ENCODE assay signal across 16 cellular contexts in the genomic region with DNA sequence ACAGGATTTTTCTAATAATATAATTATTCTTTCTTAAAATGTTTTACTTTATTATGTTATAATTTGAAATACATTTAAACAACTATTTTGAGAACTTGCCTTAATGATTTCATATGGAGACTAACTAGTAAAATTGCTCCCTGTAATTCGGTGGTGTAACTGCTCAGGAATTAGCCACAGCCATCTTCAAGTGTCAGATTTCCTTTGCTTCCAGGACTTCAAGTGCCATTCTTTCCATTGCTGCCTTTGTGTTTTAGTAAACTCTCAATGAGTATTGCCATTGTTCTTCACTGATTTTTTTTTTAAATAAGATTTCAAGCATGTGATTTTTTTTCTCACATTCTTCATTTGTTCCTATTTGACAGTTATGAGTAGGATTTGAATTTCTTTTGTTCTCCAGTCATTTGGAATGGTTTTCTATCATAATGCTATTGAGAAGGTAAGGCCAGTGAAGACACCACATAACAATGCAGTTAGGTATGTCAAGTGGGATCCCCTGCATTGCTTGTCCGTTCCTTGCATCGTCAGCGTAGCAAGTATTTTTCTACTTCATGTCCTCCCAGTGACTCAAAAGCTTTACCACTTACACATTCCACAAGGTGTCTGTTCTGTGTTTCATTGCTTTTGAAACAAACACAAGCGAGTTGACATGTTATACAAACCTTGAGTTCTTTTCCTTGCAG.
DNase-seq lines count a peak whose midpoint lies in the region; ATAC-seq, FAIRE-seq and TF ChIP-seq lines count a peak whose summit lies in the region.
"Had no signal": no experiment of that assay in that cellular context is flagged by ENCODE, and none has a peak within 500 bp of the region (broad histone marks: within the 10 kb centered on the region; RNA-seq: fewer than 3 reads in every experiment).

No MANE protein-coding gene starts in this region.

- H2BK12ac ChIP-seq in H1 (ENCODE audit: low read depth, low read length) (no peak overlapping the region), mesenchymal stem cell (ENCODE audit: low read length in 2 of 2) (no peak overlapping the region)

- no peaks in the 10 kb centered on the region for H4K20me1 ChIP-seq in H1 (replicated peaks in 1 of 2; ENCODE audit: control insufficient read depth in 1 of 2, insufficient read depth in 2 of 2, low read length in 2 of 2)

- H3K18ac ChIP-seq in H1 (ENCODE audit: extremely low read depth, low read length) (no peak overlapping the region), mesenchymal stem cell (ENCODE audit: low read depth in 1 of 2, low read length in 2 of 2) (no peak overlapping the region)

- TF ChIP-seq CTCF in cardiac muscle cell (IDR thresholded peaks at IDR 0.05; ENCODE audit: low read depth, low read length) (no peak), left ventricle myocardium inferior (IDR thresholded peaks at IDR 0.05; ENCODE audit: borderline replicate concordance) (no peak), H1 (IDR thresholded peaks at IDR 0.05; ENCODE audit: control extremely low read depth in 1 of 3, insufficient read depth in 1 of 3, low read depth in 1 of 3, low read length in 3 of 3) (no peak), colonic mucosa (IDR thresholded peaks at IDR 0.05) (no peak)

- H3K9ac ChIP-seq in H1 (replicated peaks in 1 of 4; ENCODE audit: extremely low read depth in 1 of 4, low read depth in 3 of 4, low read length in 3 of 4) (no peak overlapping the region), mesenchymal stem cell (ENCODE audit: low read length) (no peak overlapping the region), colonic mucosa (ENCODE audit: low read depth in 2 of 2, low read length in 2 of 2) (no peak overlapping the region)

- H3K27me3 ChIP-seq in cardiac muscle cell = no peaks in the 10 kb centered on the region
- H3K27me3 ChIP-seq in left ventricle myocardium inferior (ENCODE audit: low read depth) = no peaks in the 10 kb centered on the region
- H3K27me3 ChIP-seq in H1 (replicated peaks in 1 of 4; ENCODE audit: control insufficient read depth in 3 of 4, extremely low read depth in 1 of 4, insufficient read depth in 3 of 4, low read length in 3 of 4) = no peaks in the 10 kb centered on the region
- H3K27me3 ChIP-seq in mesenchymal stem cell (ENCODE audit: control insufficient read depth in 1 of 2, insufficient read depth in 1 of 2, low read length in 2 of 2) = no peaks in the 10 kb centered on the region
- H3K27me3 ChIP-seq in colonic mucosa = no peaks in the 10 kb centered on the region
- H3K27me3 ChIP-seq: foreskin keratinocyte had no signal

- FAIRE-seq in H1 (lab: Jason Lieb, UNC) = peak; percentile 32
- no peak for FAIRE-seq in RCC 7860 (lab: Jason Lieb, UNC)
- FAIRE-seq: colon, K562 had no signal

- no peak for TF ChIP-seq POLR2A in H1 (IDR thresholded peaks at IDR 0.05; ENCODE audit: control extremely low read depth in 1 of 2, low read depth in 2 of 2, low read length in 2 of 2)

- peaks cover 34% of the 10 kb centered on the region for H3K36me3 ChIP-seq in cardiac muscle cell
- peaks cover 80% of the 10 kb centered on the region for H3K36me3 ChIP-seq in left ventricle myocardium inferior
- H3K36me3 ChIP-seq in H1 (ENCODE audit: control insufficient read depth in 2 of 4, insufficient read depth in 4 of 4, low read length in 3 of 4) = no peaks in the 10 kb centered on the region
- peaks cover 5 to 70% of the 10 kb centered on the region in 2 experiments for H3K36me3 ChIP-seq in mesenchymal stem cell (ENCODE audit: control insufficient read depth in 1 of 2, insufficient read depth in 2 of 2, low read depth in 1 of 2, low read length in 2 of 2)
- H3K36me3 ChIP-seq in colonic mucosa = peaks cover 6% of the 10 kb centered on the region

- no peak for TF ChIP-seq EP300 in H1 (IDR thresholded peaks at IDR 0.05; ENCODE audit: borderline replicate concordance in 1 of 2, low read depth in 2 of 2, low read length in 2 of 2)

- no peak overlapping the region for H3K4ac ChIP-seq in H1 (replicated peaks; ENCODE audit: insufficient read length, low read depth, low read length)
- H3K4ac ChIP-seq in mesenchymal stem cell (ENCODE audit: low read depth in 1 of 2, low read length in 2 of 2) = no peak overlapping the region

- no peak overlapping the region for H2AK5ac ChIP-seq in H1 (ENCODE audit: low read depth, low read length)
- H2AK5ac ChIP-seq in mesenchymal stem cell (ENCODE audit: low read length, severe bottlenecking) = no peak overlapping the region

- no peak for ATAC-seq in GM19023 (IDR thresholded peaks at IDR 0.05; ENCODE audit: unreplicated experiment)
- ATAC-seq: foreskin keratinocyte, K562 had no signal

- no peaks in the 10 kb centered on the region for H3K23me2 ChIP-seq in H1 (ENCODE audit: low read depth, low read length)

- no peak overlapping the region for H4K8ac ChIP-seq in H1 (ENCODE audit: extremely low read depth, insufficient read depth, low read length)
- H4K8ac ChIP-seq in mesenchymal stem cell (ENCODE audit: low read length) = no peak overlapping the region

- H3K4me3 ChIP-seq in cardiac muscle cell (no peak overlapping the region), left ventricle myocardium inferior (no peak overlapping the region), H1 (ENCODE audit: extremely low read depth in 1 of 4, insufficient read depth in 2 of 4, low read depth in 3 of 4, low read length in 4 of 4) (no peak overlapping the region), mesenchymal stem cell (ENCODE audit: insufficient read depth in 1 of 2, low read depth in 1 of 2, low read length in 2 of 2) (no peak overlapping the region), colonic mucosa (no peak overlapping the region)
- H3K4me3 ChIP-seq: K562 had no signal

- H2BK120ac ChIP-seq in H1 (replicated peaks; ENCODE audit: low read depth, low read length) = no peak overlapping the region
- H2BK120ac ChIP-seq in mesenchymal stem cell (ENCODE audit: low read depth, low read length) = no peak overlapping the region

- H2AFZ ChIP-seq in H1 (ENCODE audit: low read length) (no peak overlapping the region), mesenchymal stem cell (ENCODE audit: low read depth, low read length) (no peak overlapping the region)

- no peaks in the 10 kb centered on the region for H3K79me2 ChIP-seq in H1 (ENCODE audit: control insufficient read depth in 1 of 2, insufficient read depth in 2 of 2, low read length in 2 of 2)

- H3K9me3 ChIP-seq in cardiac muscle cell (ENCODE audit: low read depth) (no peaks in the 10 kb centered on the region), left ventricle myocardium inferior (replicated peaks) (no peaks in the 10 kb centered on the region), H1 (ENCODE audit: insufficient read depth in 2 of 2, low read depth in 1 of 2, low read length in 1 of 2) (no peaks in the 10 kb centered on the region), mesenchymal stem cell (ENCODE audit: control insufficient read depth, low read length) (no peaks in the 10 kb centered on the region), colonic mucosa (no peaks in the 10 kb centered on the region)

- TF ChIP-seq RAD21 in H1 (IDR thresholded peaks at IDR 0.05 in 1 of 2, conservative IDR thresholded peaks at IDR 0.05 in 1 of 2; ENCODE audit: low read depth in 2 of 2, low read length in 2 of 2) = no peak

- H3K14ac ChIP-seq in H1 (ENCODE audit: insufficient read length) (no peak overlapping the region), mesenchymal stem cell (ENCODE audit: low read length in 2 of 2) (no peak overlapping the region)

- POLR2A ChIA-PET in H1 (lab: Charles Lee; ENCODE audit: partially characterized antibody) = no interaction called here

- WGBS in H1 (ENCODE audit: extremely low coverage in 1 of 2, insufficient coverage in 1 of 2, insufficient read length in 1 of 2, insufficient replicate concordance in 2 of 2, low coverage in 1 of 2, low lambda C conversion rate in 2 of 2, missing lambda C conversion rate in 1 of 2), 2 experiments = 83% methylated on average over 5 of the region's 5 CpGs; no CpG with 5 or more reads in 1 of the 2 experiments
- 6% methylated on average over 5 of the region's 5 CpGs for WGBS in mesenchymal stem cell

- no peak overlapping the region for H4K5ac ChIP-seq in H1 (ENCODE audit: insufficient read length, low read depth, low read length)

- CTCF ChIA-PET in H1 (lab: Charles Lee; ENCODE audit: partially characterized antibody) = interaction anchor here (1.1 kb wide), 1 partner anchor 27 kb away, joined by 4 read pairs; no protein-coding TSS in a partner anchor

- H3K23ac ChIP-seq in H1 (ENCODE audit: insufficient read length) (no peak overlapping the region), mesenchymal stem cell (ENCODE audit: low read length in 2 of 2) (no peak overlapping the region)

- H3K79me1 ChIP-seq in H1 (ENCODE audit: low read depth, low read length) (no peaks in the 10 kb centered on the region), mesenchymal stem cell (replicated peaks; ENCODE audit: low read length, poor library complexity, severe bottlenecking) (peaks cover 10% of the 10 kb centered on the region)

- H3K4me1 ChIP-seq in cardiac muscle cell (ENCODE audit: low read depth) = peaks cover 6% of the 10 kb centered on the region
- no peaks in the 10 kb centered on the region for H3K4me1 ChIP-seq in left ventricle myocardium inferior
- H3K4me1 ChIP-seq in H1 (replicated peaks in 1 of 4; ENCODE audit: control insufficient read depth in 3 of 4, insufficient read depth in 4 of 4, low read length in 3 of 4) = no peaks in the 10 kb centered on the region
- H3K4me1 ChIP-seq in mesenchymal stem cell (ENCODE audit: control insufficient read depth, insufficient read depth, low read depth, low read length) = peaks cover 2% of the 10 kb centered on the region
- H3K4me1 ChIP-seq in colonic mucosa = no peaks in the 10 kb centered on the region
- H3K4me1 ChIP-seq: foreskin keratinocyte had no signal

- H3K27ac ChIP-seq in cardiac muscle cell (peak overlapping the region; percentile 49), left ventricle myocardium inferior (replicated peaks) (no peak overlapping the region), H1 (ENCODE audit: low read depth, low read length) (no peak overlapping the region), mesenchymal stem cell (ENCODE audit: low read length, poor library complexity, severe bottlenecking) (peak overlapping the region; percentile 75), colonic mucosa (no peak overlapping the region)
- H3K27ac ChIP-seq: foreskin keratinocyte had no signal

- H2BK15ac ChIP-seq in H1 (ENCODE audit: low read length) = no peak overlapping the region
- H2BK15ac ChIP-seq in mesenchymal stem cell (ENCODE audit: low read depth, poor library complexity, severe bottlenecking) = no peak overlapping the region

- no peak overlapping the region for H3K56ac ChIP-seq in H1 (replicated peaks; ENCODE audit: insufficient read length, low read depth, low read length)

- no peak overlapping the region for H3K4me2 ChIP-seq in H1 (ENCODE audit: insufficient read depth in 1 of 2, low read depth in 2 of 2, low read length in 2 of 2)
- H3K4me2 ChIP-seq in mesenchymal stem cell (ENCODE audit: low read length, poor library complexity, severe bottlenecking) = no peak overlapping the region

- 0 out of 2 replicates have a peak overlapping the region, but pooled peaks have one; percentile 5 for H2BK5ac ChIP-seq in H1 (ENCODE audit: low read depth, low read length)
- H2BK5ac ChIP-seq in mesenchymal stem cell (ENCODE audit: low read depth, low read length, poor library complexity, severe bottlenecking) = no peak overlapping the region

- DNase-seq in cardiac muscle cell (ENCODE audit: low read depth in 1 of 2, low spot score in 1 of 2) (peak in 1 of 2 donors; percentile 40), left ventricle myocardium inferior (no peak), H1 (ENCODE audit: low read depth in 1 of 2, low spot score in 2 of 2) (peak in 1 of 2 experiments; percentile 29), mesenchymal stem cell (peak; percentile 83), colonic mucosa (no peak), RCC 7860 (ENCODE audit: low spot score) (no peak), iPS-NIHi7 (ENCODE audit: extremely low spot score) (no peak)
- DNase-seq: 8988T, foreskin keratinocyte, NCI-H187 treated with DMSO at 0.1 percent for 48 hours, NCI-H82, SHP77, substantia nigra had no signal

- H2BK20ac ChIP-seq in H1 (ENCODE audit: low read length) = no peak overlapping the region

- intact Hi-C loops in left ventricle myocardium inferior (cut with micrococcal nuclease) = no loop called here
- intact Hi-C loops in colonic mucosa (cut with DNase I) = loop anchor here (10.0 kb wide), 1 partner anchor 265 kb away; no protein-coding TSS in a partner anchor

- H4K91ac ChIP-seq in H1 (replicated peaks; ENCODE audit: insufficient read length, low read length) (no peak overlapping the region), mesenchymal stem cell (ENCODE audit: low read length) (no peak overlapping the region)

Comparison
In these comparisons a context has a peak if more than half of its experiments do, and no peak if none do; other contexts are left out.
1. H3K27ac ChIP-seq: peak in cardiac muscle cell (single experiment) and mesenchymal stem cell (single experiment); none in left ventricle myocardium inferior (single experiment), H1 (single experiment) and colonic mucosa (single experiment).